ENCODE assay signal across 14 cellular contexts in genomic region chr7:130559184-130559583, GRCh38.
A peak's percentile ranks its signal among the peaks of the same experiment; 100 is the strongest.
DNase-seq lines count a peak whose midpoint lies in the region; ATAC-seq and TF ChIP-seq lines count a peak whose summit lies in the region.
"Had no signal": no experiment of that assay in that cellular context is flagged by ENCODE, and none has a peak within 500 bp of the region (broad histone marks: within the 10 kb centered on the region; RNA-seq: fewer than 3 reads in every experiment).

No MANE protein-coding gene starts in this region.

- TF ChIP-seq POLR2A in heart left ventricle (IDR thresholded peaks at IDR 0.05), result no peak

- H3K79me2 ChIP-seq in SU-DHL-6 (ENCODE audit: insufficient read depth, low read length) (peaks cover 4% of the 10 kb centered on the region; the same call in 1 of the 2 replicates), trophoblast cell (ENCODE audit: control insufficient read depth, insufficient read depth, low read length, poor library complexity) (no peaks in the 10 kb centered on the region)

- peak in 3 of 4 donors; percentile 47 to 89 (median 76) for ATAC-seq in heart left ventricle
- no peak for ATAC-seq in HG02588 (IDR thresholded peaks at IDR 0.05; ENCODE audit: unreplicated experiment)
- no peak for ATAC-seq in GM21381 (IDR thresholded peaks at IDR 0.05; ENCODE audit: unreplicated experiment)
- ATAC-seq in activated CD4-positive, alpha-beta T cell treated with anti-CD3 and anti-CD28 coated beads for 36 hours, result no peak
- ATAC-seq: HCT116 had no signal

- H2AFZ ChIP-seq in SU-DHL-6 (ENCODE audit: low read depth, low read length, severe bottlenecking) (no peak overlapping the region), trophoblast cell (ENCODE audit: insufficient read depth, low read length, poor library complexity) (no peak overlapping the region)

- H3K27me3 ChIP-seq in heart left ventricle, result no peaks in the 10 kb centered on the region
- H3K27me3 ChIP-seq in right atrium auricular region, result no peaks in the 10 kb centered on the region
- H3K27me3 ChIP-seq in SU-DHL-6 (ENCODE audit: low read length), result no peaks in the 10 kb centered on the region
- no peaks in the 10 kb centered on the region for H3K27me3 ChIP-seq in trophoblast cell (ENCODE audit: insufficient read depth, low read length)
- H3K27me3 ChIP-seq: BLaER1 treated with 17β-estradiol and CSF1 and Interleukin-3, amounts not matched to agents 10 nM and 100 nM had no signal

- peaks cover 0 to 7% (median 0%) of the 10 kb centered on the region in 12 donors for H3K4me1 ChIP-seq in heart left ventricle
- no peaks in the 10 kb centered on the region for H3K4me1 ChIP-seq in right atrium auricular region
- H3K4me1 ChIP-seq in trophoblast cell (ENCODE audit: control insufficient read depth in 1 of 2, insufficient read depth in 2 of 2, low read length in 2 of 2), result no peaks in the 10 kb centered on the region
- H3K4me1 ChIP-seq: BLaER1 treated with 17β-estradiol and CSF1 and Interleukin-3, amounts not matched to agents 10 nM and 100 nM had no signal

- H3K4ac ChIP-seq in trophoblast cell (ENCODE audit: low read depth, low read length), result no peak overlapping the region

- peaks cover 12% of the 10 kb centered on the region for H3K36me3 Mint-ChIP-seq in activated CD4-positive, alpha-beta T cell treated with anti-CD3 and anti-CD28 coated beads for 36 hours (ENCODE audit: low read depth)

- no peaks in the 10 kb centered on the region for H3K79me1 ChIP-seq in trophoblast cell (ENCODE audit: low read length)

- H3K9me2 ChIP-seq in SU-DHL-6 (replicated peaks; ENCODE audit: insufficient read depth, low read length), result no peaks in the 10 kb centered on the region

- H3K4me3 Mint-ChIP-seq in activated CD4-positive, alpha-beta T cell treated with anti-CD3 and anti-CD28 coated beads for 36 hours, result no peak overlapping the region
- H3K4me3 Mint-ChIP-seq: CD4-positive, CD25-positive, alpha-beta regulatory T cell; IgD-negative memory B cell had no signal

- intact Hi-C loops in heart left ventricle (cut with DNase I), result no loop called here
- intact Hi-C loops in activated CD4-positive, alpha-beta T cell treated with anti-CD3 and anti-CD28 coated beads for 36 hours (cut with DNase I, micrococcal nuclease), result no loop called here

- H3K9me3 Mint-ChIP-seq in activated CD4-positive, alpha-beta T cell treated with anti-CD3 and anti-CD28 coated beads for 36 hours (ENCODE audit: low read depth), result no peaks in the 10 kb centered on the region
- H3K9me3 Mint-ChIP-seq: IgD-negative memory B cell had no signal

- H3K4me2 ChIP-seq in SU-DHL-6 (ENCODE audit: low read depth, low read length, poor library complexity, severe bottlenecking), result peak overlapping the region; percentile 67
- no peak overlapping the region for H3K4me2 ChIP-seq in trophoblast cell (ENCODE audit: low read length)
- H3K4me2 ChIP-seq: BLaER1 treated with 17β-estradiol and CSF1 and Interleukin-3, amounts not matched to agents 10 nM and 100 nM had no signal

- DNase-seq in heart left ventricle (no peak), right atrium auricular region (ENCODE audit: low spot score) (no peak), trophoblast cell (no peak)
- DNase-seq in activated CD4-positive, alpha-beta T cell treated with anti-CD3 and anti-CD28 coated beads for 36 hours, result no peak
- DNase-seq: ACHN; Calu3; CD4-positive, CD25-positive, alpha-beta regulatory T cell; DMS 273 treated with DMSO at 0.1 percent for 48 hours had no signal

- H2BK5ac ChIP-seq in trophoblast cell (ENCODE audit: low read depth, low read length, poor library complexity), result no peak overlapping the region

- WGBS in heart left ventricle, 4 donors, result 77 to 83% (median 80%) methylated on average over 2 of the region's 2 CpGs
- no CpG with 5 or more reads among the region's 2 CpGs for WGBS in trophoblast cell (ENCODE audit: extremely low coverage, insufficient coverage, insufficient read length)

- H3K9me3 ChIP-seq in heart left ventricle (peaks cover 0 to 7% (median 0%) of the 10 kb centered on the region in 12 donors), right atrium auricular region (no peaks in the 10 kb centered on the region), SU-DHL-6 (ENCODE audit: insufficient read depth, low read length) (no peaks in the 10 kb centered on the region), trophoblast cell (ENCODE audit: insufficient read depth, low read depth, low read length) (no peaks in the 10 kb centered on the region)
- H3K9me3 ChIP-seq: BLaER1 treated with 17β-estradiol and CSF1 and Interleukin-3, amounts not matched to agents 10 nM and 100 nM had no signal

- H3K36me3 ChIP-seq in heart left ventricle (peaks cover 0 to 29% (median 6%) of the 10 kb centered on the region in 9 donors), right atrium auricular region (no peaks in the 10 kb centered on the region), SU-DHL-6 (ENCODE audit: low read length) (peaks cover 7% of the 10 kb centered on the region), trophoblast cell (ENCODE audit: control insufficient read depth in 1 of 2, insufficient read depth in 2 of 2, low read length in 2 of 2) (no peaks in the 10 kb centered on the region)

- H3K27ac ChIP-seq in heart left ventricle, result peak overlapping the region in 1 of 12 donors; percentile 22
- no peak overlapping the region for H3K27ac ChIP-seq in right atrium auricular region
- no peak overlapping the region for H3K27ac ChIP-seq in SU-DHL-6 (ENCODE audit: low read depth, low read length)
- no peak overlapping the region for H3K27ac ChIP-seq in trophoblast cell (ENCODE audit: low read depth, low read length)
- H3K27ac ChIP-seq: BLaER1 treated with 17β-estradiol and CSF1 and Interleukin-3, amounts not matched to agents 10 nM and 100 nM had no signal

- H3K27ac Mint-ChIP-seq in activated CD4-positive, alpha-beta T cell treated with anti-CD3 and anti-CD28 coated beads for 36 hours, result no peak overlapping the region
- H3K27ac Mint-ChIP-seq: CD4-positive, CD25-positive, alpha-beta regulatory T cell; IgD-negative memory B cell had no signal

- H2AK5ac ChIP-seq in trophoblast cell (ENCODE audit: low read length), result peak overlapping the region; percentile 15

- H2BK120ac ChIP-seq in trophoblast cell (ENCODE audit: insufficient read depth, low read length, poor library complexity), result peak overlapping the region; percentile 33

- H3K4me3 ChIP-seq in heart left ventricle (no peak overlapping the region), right atrium auricular region (no peak overlapping the region), SU-DHL-6 (ENCODE audit: insufficient read depth, low read length, poor library complexity, severe bottlenecking) (no peak overlapping the region), trophoblast cell (ENCODE audit: low read depth, low read length) (no peak overlapping the region)
- H3K4me3 ChIP-seq: BLaER1 treated with 17β-estradiol and CSF1 and Interleukin-3, amounts not matched to agents 10 nM and 100 nM had no signal

- no peaks in the 10 kb centered on the region for H3F3A ChIP-seq in SU-DHL-6 (ENCODE audit: insufficient read depth)

- TF ChIP-seq CTCF in heart left ventricle (IDR thresholded peaks at IDR 0.05) (no peak), right atrium auricular region (IDR thresholded peaks at IDR 0.05) (no peak), SU-DHL-6 (IDR thresholded peaks at IDR 0.05; ENCODE audit: insufficient read depth, low read length, poor library complexity, severe bottlenecking) (no peak)

- H2BK12ac ChIP-seq in trophoblast cell (ENCODE audit: low read length), result no peak overlapping the region

- no peak overlapping the region for H3K18ac ChIP-seq in trophoblast cell (ENCODE audit: low read length)

- no peak overlapping the region for H4K91ac ChIP-seq in trophoblast cell (ENCODE audit: low read depth, low read length)

- H4K12ac ChIP-seq in trophoblast cell (ENCODE audit: low read depth, low read length), result no peak overlapping the region

- no peak overlapping the region for H3K9ac ChIP-seq in SU-DHL-6 (ENCODE audit: low read length)
- no peak overlapping the region for H3K9ac ChIP-seq in trophoblast cell (ENCODE audit: low read length)
- H3K9ac ChIP-seq: BLaER1 treated with 17β-estradiol and CSF1 and Interleukin-3, amounts not matched to agents 10 nM and 100 nM had no signal

- no peaks in the 10 kb centered on the region for H3K27me3 Mint-ChIP-seq in activated CD4-positive, alpha-beta T cell treated with anti-CD3 and anti-CD28 coated beads for 36 hours
- H3K27me3 Mint-ChIP-seq: CD4-positive, CD25-positive, alpha-beta regulatory T cell; IgD-negative memory B cell had no signal

- no peak overlapping the region for H3K14ac ChIP-seq in trophoblast cell (ENCODE audit: low read length)

- no peaks in the 10 kb centered on the region for H3K4me1 Mint-ChIP-seq in activated CD4-positive, alpha-beta T cell treated with anti-CD3 and anti-CD28 coated beads for 36 hours

- no peaks in the 10 kb centered on the region for H4K20me1 ChIP-seq in SU-DHL-6 (ENCODE audit: low read depth, low read length)
- H4K20me1 ChIP-seq: BLaER1 treated with 17β-estradiol and CSF1 and Interleukin-3, amounts not matched to agents 10 nM and 100 nM had no signal

- peak overlapping the region; percentile 43 for H4K8ac ChIP-seq in trophoblast cell (ENCODE audit: low read depth, low read length)

- H3K23ac ChIP-seq in trophoblast cell (ENCODE audit: low read length), result no peak overlapping the region

- CTCF ChIA-PET in activated CD4-positive, alpha-beta T cell treated with anti-CD3 and anti-CD28 coated beads for 36 hours (lab: Charles Lee), result no interaction called here

- POLR2A ChIA-PET in activated CD4-positive, alpha-beta T cell treated with anti-CD3 and anti-CD28 coated beads for 36 hours (lab: Charles Lee), result no interaction called here

Comparison
In these comparisons a context has a peak if more than half of its experiments do, and no peak if none do; other contexts are left out.
1. ATAC-seq: peak in heart left ventricle (3 of 4); none in HG02588 (single experiment), GM21381 (single experiment) and activated CD4-positive, alpha-beta T cell treated with anti-CD3 and anti-CD28 coated beads for 36 hours (single experiment).